Comparison of ENCODE assay signal across 13 cellular contexts in the genomic region with DNA sequence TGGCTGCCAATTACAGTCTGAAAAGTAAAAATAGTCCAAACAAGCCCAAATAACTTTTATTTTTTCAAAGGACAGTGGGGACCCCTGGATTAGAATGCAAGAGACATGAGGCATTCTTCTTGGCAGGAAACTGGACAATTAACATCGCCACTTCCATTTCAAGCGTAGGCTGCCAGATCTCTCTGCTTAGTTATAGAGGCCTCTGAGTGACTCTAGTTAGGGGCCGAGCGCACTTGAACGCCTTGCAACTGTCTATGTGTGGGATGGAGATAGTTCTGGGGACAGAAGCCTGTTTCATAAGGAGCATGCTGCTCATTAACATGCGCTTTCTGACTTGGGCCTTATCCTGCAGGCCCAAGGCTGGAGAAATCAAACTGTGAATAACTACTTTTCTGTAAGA.
DNase-seq lines count a peak whose midpoint lies in the region; ATAC-seq and TF ChIP-seq lines count a peak whose summit lies in the region.
"Had no signal": no experiment of that assay in that cellular context is flagged by ENCODE, and none has a peak within 500 bp of the region (broad histone marks: within the 10 kb centered on the region; RNA-seq: fewer than 3 reads in every experiment).

No MANE protein-coding gene starts in this region.

- H3K4me1 ChIP-seq in H9 (ENCODE audit: insufficient read depth, low read length) (peaks cover 4% of the 10 kb centered on the region; the same call in 1 of the 2 replicates), left lung (peaks cover 20 to 42% of the 10 kb centered on the region in 2 donors), stomach (peaks cover 12 to 95% (median 51%) of the 10 kb centered on the region in 4 donors)
- H3K4me1 ChIP-seq: BLaER1, parathyroid adenoma had no signal

- H2BK5ac ChIP-seq in H9 (ENCODE audit: insufficient read length, low read length), result no peak overlapping the region

- TF ChIP-seq EP300 in stomach (IDR thresholded peaks at IDR 0.05), result no peak

- no peak overlapping the region for H4K91ac ChIP-seq in H9 (ENCODE audit: insufficient read length, low read depth, low read length)

- H3K9me3 Mint-ChIP-seq in H9 (no peaks in the 10 kb centered on the region), progenitor cell of endocrine pancreas (ENCODE audit: low read depth) (no peaks in the 10 kb centered on the region)

- no peak overlapping the region for H2BK20ac ChIP-seq in H9 (ENCODE audit: low read depth, low read length, poor library complexity, severe bottlenecking)

- H3K36me3 Mint-ChIP-seq in H9 (ENCODE audit: insufficient read depth in 1 of 3, low read depth in 3 of 3) (peaks cover 0 to 11% (median 2%) of the 10 kb centered on the region in 3 experiments; a peak in 5 of 7 replicates), progenitor cell of endocrine pancreas (ENCODE audit: insufficient read depth) (peaks cover 32% of the 10 kb centered on the region)

- H3T11ph ChIP-seq in H9 (ENCODE audit: low read length), result no peak overlapping the region

- no CpG with 5 or more reads among the region's 6 CpGs for WGBS in H9 (ENCODE audit: extremely low coverage, insufficient read length, low lambda C conversion rate)
- WGBS in stomach, 5 donors, result 57 to 89% (median 75%) methylated on average over 6 of the region's 6 CpGs

- in situ Hi-C loops in GM13977 (cut with MboI; ENCODE audit: low pct_unique_long_range_greater_than_20kb, low sequenced_read_pairs, unreplicated experiment), result no loop called here

- H3K36me3 ChIP-seq in left lung, result peaks cover 0 to 54% of the 10 kb centered on the region in 2 donors
- H3K36me3 ChIP-seq in stomach, result peaks cover 0 to 37% (median 6%) of the 10 kb centered on the region in 4 donors

- H4K5ac ChIP-seq in H9 (ENCODE audit: insufficient read length, low read depth, low read length), result no peak overlapping the region

- H3K23me2 ChIP-seq in H9 (ENCODE audit: insufficient read length, low read depth, low read length, poor library complexity, severe bottlenecking), result no peaks in the 10 kb centered on the region

- H4K8ac ChIP-seq in H9 (replicated peaks; ENCODE audit: insufficient read length, low read depth, low read length), result no peak overlapping the region

- H3K4me3 Mint-ChIP-seq in H9 (no peak overlapping the region), progenitor cell of endocrine pancreas (ENCODE audit: low read depth) (no peak overlapping the region)

- no peaks in the 10 kb centered on the region for H4K20me1 ChIP-seq in H9 (ENCODE audit: control insufficient read depth, insufficient read depth, insufficient read length)
- H4K20me1 ChIP-seq: BLaER1 had no signal

- H3K27ac ChIP-seq in H9 (ENCODE audit: insufficient read length, low read depth, low read length), result no peak overlapping the region
- H3K27ac ChIP-seq in left lung, result peak overlapping the region; percentile 15 to 24
- H3K27ac ChIP-seq in stomach, result peak overlapping the region in 4 of 5 donors; percentile 57 to 84 (median 60)
- H3K27ac ChIP-seq: BLaER1, epithelial cell of prostate, parathyroid adenoma had no signal

- no peak overlapping the region for H2AFZ ChIP-seq in H9 (ENCODE audit: low read length)
- H2AFZ ChIP-seq: parathyroid adenoma had no signal

- no peak overlapping the region for H3K18ac ChIP-seq in H9 (ENCODE audit: insufficient read length, low read depth, low read length)

- TF ChIP-seq CTCF in H9 (conservative IDR thresholded peaks at IDR 0.05), result no peak
- no peak for TF ChIP-seq CTCF in left lung (IDR thresholded peaks at IDR 0.05)
- no peak for TF ChIP-seq CTCF in stomach (IDR thresholded peaks at IDR 0.05)
- TF ChIP-seq CTCF in progenitor cell of endocrine pancreas (IDR thresholded peaks at IDR 0.05; ENCODE audit: unreplicated experiment), result no peak
- TF ChIP-seq CTCF in GM13977 (IDR thresholded peaks at IDR 0.05; ENCODE audit: extremely low read depth, insufficient read depth, missing control alignments), result no peak

- H2BK15ac ChIP-seq in H9 (ENCODE audit: low read depth, low read length), result no peak overlapping the region

- H3K27me3 ChIP-seq in H9 (ENCODE audit: insufficient read depth, low read length) (no peaks in the 10 kb centered on the region), left lung (no peaks in the 10 kb centered on the region), stomach (no peaks in the 10 kb centered on the region)
- H3K27me3 ChIP-seq: BLaER1 had no signal

- H2BK12ac ChIP-seq in H9 (ENCODE audit: insufficient read length, low read depth, low read length), result no peak overlapping the region

- H3K79me1 ChIP-seq in H9 (ENCODE audit: insufficient read depth, low read depth, low read length, poor library complexity, severe bottlenecking), result no peaks in the 10 kb centered on the region

- no peak overlapping the region for H2BK120ac ChIP-seq in H9 (ENCODE audit: low read depth, low read length, poor library complexity, severe bottlenecking)

- H3K14ac ChIP-seq in H9 (ENCODE audit: insufficient read depth, low read length), result no peak overlapping the region

- no peaks in the 10 kb centered on the region for H3K79me2 ChIP-seq in H9 (ENCODE audit: insufficient read depth, low read length)

- no peak overlapping the region for H3K23ac ChIP-seq in H9 (ENCODE audit: insufficient read length, low read depth, low read length)

- intact Hi-C loops in left lung (cut with DNase I) (no loop called here), stomach (cut with DNase I; ENCODE audit: low total_unique reads) (no loop called here)

- no peak overlapping the region for H3K9ac ChIP-seq in H9 (ENCODE audit: extremely low read depth, insufficient read length, low read length)
- H3K9ac ChIP-seq: BLaER1, parathyroid adenoma had no signal

- H3K9me3 ChIP-seq in H9 (ENCODE audit: control insufficient read depth, low read depth, low read length) (no peaks in the 10 kb centered on the region), left lung (no peaks in the 10 kb centered on the region), stomach (no peaks in the 10 kb centered on the region)
- H3K9me3 ChIP-seq: BLaER1 had no signal

- no peak for ATAC-seq in left lung
- no peak for ATAC-seq in stimulated activated naive CD8-positive, alpha-beta T cell treated with anti-CD3 and anti-CD28 coated beads, Interleukin-15, Interleukin-2, amounts not matched to agents 100 U/mL and 50 U/mL, for 24 hours

- H3K27ac Mint-ChIP-seq in H9, result peak overlapping the region in 2 of 3 experiments; percentile 33 to 63; a peak in 2 of 7 replicates
- H3K27ac Mint-ChIP-seq in progenitor cell of endocrine pancreas, result no peak overlapping the region

- H3K27me3 Mint-ChIP-seq in H9 (ENCODE audit: low read depth) (no peaks in the 10 kb centered on the region), progenitor cell of endocrine pancreas (no peaks in the 10 kb centered on the region)

- no peak overlapping the region for H3K56ac ChIP-seq in H9 (ENCODE audit: insufficient read length, low read depth, low read length)

- H2AK5ac ChIP-seq in H9 (ENCODE audit: insufficient read length, low read length), result no peak overlapping the region

- peaks cover 31 to 37% of the 10 kb centered on the region in 2 experiments for H3K4me1 Mint-ChIP-seq in H9
- H3K4me1 Mint-ChIP-seq in progenitor cell of endocrine pancreas (ENCODE audit: low read depth), result peaks cover 24% of the 10 kb centered on the region

- no peak overlapping the region for H3K4ac ChIP-seq in H9 (ENCODE audit: low read depth, low read length)

- no peak overlapping the region for H3K4me2 ChIP-seq in H9 (ENCODE audit: insufficient read depth, insufficient read length, low read length)
- H3K4me2 ChIP-seq: BLaER1 had no signal

- no peak for TF ChIP-seq POLR2A in stomach (IDR thresholded peaks at IDR 0.05)

- H3K4me3 ChIP-seq in left lung (no peak overlapping the region), stomach (no peak overlapping the region)
- H3K4me3 ChIP-seq: BLaER1 had no signal

- DNase-seq in H9, result no peak
- peak; percentile 30 for DNase-seq in dermis blood vessel endothelial cell
- no peak for DNase-seq in left lung
- no peak for DNase-seq in stomach
- no peak for DNase-seq in occipital lobe (lab: John Stamatoyannopoulos, UW)
- DNase-seq in stimulated activated naive CD8-positive, alpha-beta T cell treated with anti-CD3 and anti-CD28 coated beads, Interleukin-15, Interleukin-2, amounts not matched to agents 100 U/mL and 50 U/mL, for 24 hours, result no peak
- DNase-seq in progenitor cell of endocrine pancreas (ENCODE audit: low spot score, unreplicated experiment), result no peak
- DNase-seq in GM13977 (ENCODE audit: low spot score), result no peak
- DNase-seq: NCI-H69, SHP77 had no signal
